Comparison of ENCODE assay signal across 1 cellular context in the genomic region with DNA sequence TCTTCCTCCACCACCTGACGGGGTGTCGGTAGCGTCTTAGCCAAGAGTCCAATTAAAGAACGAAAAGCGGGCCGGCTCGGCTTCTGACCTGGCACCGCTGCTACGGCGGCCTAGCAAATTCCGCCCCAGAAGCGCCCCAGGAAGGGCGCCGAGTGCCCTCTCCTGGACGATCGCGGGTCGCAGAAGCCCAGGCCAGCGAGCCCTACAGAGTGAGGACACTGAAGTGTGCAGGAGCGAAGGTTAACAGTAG.
TF ChIP-seq lines count a peak whose summit lies in the region.

No MANE protein-coding gene starts in this region.

TF ChIP-seq in HepG2, 621 proteins besides CTCF, POLR2A, EP300 and RAD21 (continues in another document):
- TF ChIP-seq PITX1 (CRISPR knock-in tag; IDR thresholded peaks at IDR 0.05) (no peak), ATM (IDR thresholded peaks at IDR 0.05; ENCODE audit: borderline replicate concordance) (no peak), MED8 (CRISPR knock-in tag; IDR thresholded peaks at IDR 0.05; ENCODE audit: insufficient replicate concordance) (no peak), ATAD3A (CRISPR knock-in tag; IDR thresholded peaks at IDR 0.05) (no peak), DNMT1 (CRISPR knock-in tag; IDR thresholded peaks at IDR 0.05) (no peak), MIER2 (CRISPR knock-in tag; IDR thresholded peaks at IDR 0.05) (no peak), LCORL (IDR thresholded peaks at IDR 0.05) (no peak), LCORL (CRISPR knock-in tag; IDR thresholded peaks at IDR 0.05) (peak; percentile 35; the same call in 1 of the 2 replicates), ZNF788 (CRISPR knock-in tag; IDR thresholded peaks at IDR 0.05; ENCODE audit: borderline replicate concordance) (no peak), ZNF30 (CRISPR knock-in tag; IDR thresholded peaks at IDR 0.05) (no peak), ZNF720 (CRISPR knock-in tag; IDR thresholded peaks at IDR 0.05) (no peak), ZBTB34 (CRISPR knock-in tag; IDR thresholded peaks at IDR 0.05) (no peak), ZNF557 (CRISPR knock-in tag; IDR thresholded peaks at IDR 0.05) (no peak), PTBP1 (IDR thresholded peaks at IDR 0.05; ENCODE audit: low read depth, low read length, poor library complexity, severe bottlenecking) (no peak), TFE3 (CRISPR knock-in tag; IDR thresholded peaks at IDR 0.05) (no peak), SAP130 (CRISPR knock-in tag; IDR thresholded peaks at IDR 0.05; ENCODE audit: low read depth) (no peak), SP1 (IDR thresholded peaks at IDR 0.05) (no peak), SP1 (CRISPR knock-in tag; IDR thresholded peaks at IDR 0.05) (no peak), NONO (IDR thresholded peaks at IDR 0.05) (no peak), NONO (CRISPR knock-in tag; conservative IDR thresholded peaks at IDR 0.05) (peak; percentile 22; the same call in 1 of the 2 replicates), BRCA1 (CRISPR knock-in tag; IDR thresholded peaks at IDR 0.05) (no peak), KDM2A (CRISPR knock-in tag; IDR thresholded peaks at IDR 0.05; ENCODE audit: borderline replicate concordance, low read depth) (peak; percentile 82), CREBL2 (CRISPR knock-in tag; IDR thresholded peaks at IDR 0.05; ENCODE audit: borderline replicate concordance) (no peak), ZNF605 (CRISPR knock-in tag; IDR thresholded peaks at IDR 0.05) (no peak), TAF1 (CRISPR knock-in tag; IDR thresholded peaks at IDR 0.05) (no peak), ZNF883 (CRISPR knock-in tag; IDR thresholded peaks at IDR 0.05; ENCODE audit: not compliant biosample characterization) (no peak), ZNF18 (CRISPR knock-in tag; IDR thresholded peaks at IDR 0.05; ENCODE audit: insufficient replicate concordance) (peak; percentile 93), CEBPZ (IDR thresholded peaks at IDR 0.05; ENCODE audit: low read length) (no peak), ZMAT5 (CRISPR knock-in tag; IDR thresholded peaks at IDR 0.05; ENCODE audit: borderline replicate concordance, low read depth) (no peak), MLLT10 (CRISPR knock-in tag; IDR thresholded peaks at IDR 0.05) (no peak), SP140L (CRISPR knock-in tag; IDR thresholded peaks at IDR 0.05; ENCODE audit: borderline replicate concordance) (no peak; the same call in 1 of the 2 replicates), SRSF1 (optimal IDR thresholded peaks at IDR 0.05; ENCODE audit: low read depth, low read length) (no peak), ZSCAN31 (CRISPR knock-in tag; IDR thresholded peaks at IDR 0.05; ENCODE audit: low read depth) (no peak), TAF15 (IDR thresholded peaks at IDR 0.05; ENCODE audit: low read depth, low read length, poor library complexity, severe bottlenecking) (no peak), ZNF235 (CRISPR knock-in tag; IDR thresholded peaks at IDR 0.05; ENCODE audit: borderline replicate concordance) (no peak), ZNF343 (CRISPR knock-in tag; IDR thresholded peaks at IDR 0.05) (0 out of 2 replicates have a peak, but pooled peaks have one; percentile 17)
- TF ChIP-seq, protein P1, sequence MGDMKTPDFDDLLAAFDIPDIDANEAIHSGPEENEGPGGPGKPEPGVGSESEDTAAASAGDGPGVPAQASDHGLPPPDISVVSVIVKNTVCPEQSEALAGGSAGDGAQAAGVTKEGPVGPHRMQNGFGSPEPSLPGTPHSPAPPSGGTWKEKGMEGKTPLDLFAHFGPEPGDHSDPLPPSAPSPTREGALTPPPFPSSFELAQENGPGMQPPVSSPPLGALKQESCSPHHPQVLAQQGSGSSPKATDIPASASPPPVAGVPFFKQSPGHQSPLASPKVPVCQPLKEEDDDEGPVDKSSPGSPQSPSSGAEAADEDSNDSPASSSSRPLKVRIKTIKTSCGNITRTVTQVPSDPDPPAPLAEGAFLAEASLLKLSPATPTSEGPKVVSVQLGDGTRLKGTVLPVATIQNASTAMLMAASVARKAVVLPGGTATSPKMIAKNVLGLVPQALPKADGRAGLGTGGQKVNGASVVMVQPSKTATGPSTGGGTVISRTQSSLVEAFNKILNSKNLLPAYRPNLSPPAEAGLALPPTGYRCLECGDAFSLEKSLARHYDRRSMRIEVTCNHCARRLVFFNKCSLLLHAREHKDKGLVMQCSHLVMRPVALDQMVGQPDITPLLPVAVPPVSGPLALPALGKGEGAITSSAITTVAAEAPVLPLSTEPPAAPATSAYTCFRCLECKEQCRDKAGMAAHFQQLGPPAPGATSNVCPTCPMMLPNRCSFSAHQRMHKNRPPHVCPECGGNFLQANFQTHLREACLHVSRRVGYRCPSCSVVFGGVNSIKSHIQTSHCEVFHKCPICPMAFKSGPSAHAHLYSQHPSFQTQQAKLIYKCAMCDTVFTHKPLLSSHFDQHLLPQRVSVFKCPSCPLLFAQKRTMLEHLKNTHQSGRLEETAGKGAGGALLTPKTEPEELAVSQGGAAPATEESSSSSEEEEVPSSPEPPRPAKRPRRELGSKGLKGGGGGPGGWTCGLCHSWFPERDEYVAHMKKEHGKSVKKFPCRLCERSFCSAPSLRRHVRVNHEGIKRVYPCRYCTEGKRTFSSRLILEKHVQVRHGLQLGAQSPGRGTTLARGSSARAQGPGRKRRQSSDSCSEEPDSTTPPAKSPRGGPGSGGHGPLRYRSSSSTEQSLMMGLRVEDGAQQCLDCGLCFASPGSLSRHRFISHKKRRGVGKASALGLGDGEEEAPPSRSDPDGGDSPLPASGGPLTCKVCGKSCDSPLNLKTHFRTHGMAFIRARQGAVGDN (CRISPR knock-in tag; IDR thresholded peaks at IDR 0.05), result peak; percentile 88
- TF ChIP-seq, protein P2, sequence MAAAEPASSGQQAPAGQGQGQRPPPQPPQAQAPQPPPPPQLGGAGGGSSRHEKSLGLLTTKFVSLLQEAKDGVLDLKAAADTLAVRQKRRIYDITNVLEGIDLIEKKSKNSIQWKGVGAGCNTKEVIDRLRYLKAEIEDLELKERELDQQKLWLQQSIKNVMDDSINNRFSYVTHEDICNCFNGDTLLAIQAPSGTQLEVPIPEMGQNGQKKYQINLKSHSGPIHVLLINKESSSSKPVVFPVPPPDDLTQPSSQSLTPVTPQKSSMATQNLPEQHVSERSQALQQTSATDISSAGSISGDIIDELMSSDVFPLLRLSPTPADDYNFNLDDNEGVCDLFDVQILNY (CRISPR knock-in tag; conservative IDR thresholded peaks at IDR 0.05), result no peak
- TF ChIP-seq, protein P3, sequence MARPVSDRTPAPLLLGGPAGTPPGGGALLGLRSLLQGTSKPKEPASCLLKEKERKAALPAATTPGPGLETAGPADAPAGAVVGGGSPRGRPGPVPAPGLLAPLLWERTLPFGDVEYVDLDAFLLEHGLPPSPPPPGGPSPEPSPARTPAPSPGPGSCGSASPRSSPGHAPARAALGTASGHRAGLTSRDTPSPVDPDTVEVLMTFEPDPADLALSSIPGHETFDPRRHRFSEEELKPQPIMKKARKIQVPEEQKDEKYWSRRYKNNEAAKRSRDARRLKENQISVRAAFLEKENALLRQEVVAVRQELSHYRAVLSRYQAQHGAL (CRISPR knock-in tag; IDR thresholded peaks at IDR 0.05; ENCODE audit: not compliant biosample characterization), result no peak
- TF ChIP-seq, protein P4, sequence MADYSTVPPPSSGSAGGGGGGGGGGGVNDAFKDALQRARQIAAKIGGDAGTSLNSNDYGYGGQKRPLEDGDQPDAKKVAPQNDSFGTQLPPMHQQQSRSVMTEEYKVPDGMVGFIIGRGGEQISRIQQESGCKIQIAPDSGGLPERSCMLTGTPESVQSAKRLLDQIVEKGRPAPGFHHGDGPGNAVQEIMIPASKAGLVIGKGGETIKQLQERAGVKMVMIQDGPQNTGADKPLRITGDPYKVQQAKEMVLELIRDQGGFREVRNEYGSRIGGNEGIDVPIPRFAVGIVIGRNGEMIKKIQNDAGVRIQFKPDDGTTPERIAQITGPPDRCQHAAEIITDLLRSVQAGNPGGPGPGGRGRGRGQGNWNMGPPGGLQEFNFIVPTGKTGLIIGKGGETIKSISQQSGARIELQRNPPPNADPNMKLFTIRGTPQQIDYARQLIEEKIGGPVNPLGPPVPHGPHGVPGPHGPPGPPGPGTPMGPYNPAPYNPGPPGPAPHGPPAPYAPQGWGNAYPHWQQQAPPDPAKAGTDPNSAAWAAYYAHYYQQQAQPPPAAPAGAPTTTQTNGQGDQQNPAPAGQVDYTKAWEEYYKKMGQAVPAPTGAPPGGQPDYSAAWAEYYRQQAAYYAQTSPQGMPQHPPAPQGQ (CRISPR knock-in tag; IDR thresholded peaks at IDR 0.05; ENCODE audit: borderline replicate concordance), result no peak
- TF ChIP-seq, protein P5, sequence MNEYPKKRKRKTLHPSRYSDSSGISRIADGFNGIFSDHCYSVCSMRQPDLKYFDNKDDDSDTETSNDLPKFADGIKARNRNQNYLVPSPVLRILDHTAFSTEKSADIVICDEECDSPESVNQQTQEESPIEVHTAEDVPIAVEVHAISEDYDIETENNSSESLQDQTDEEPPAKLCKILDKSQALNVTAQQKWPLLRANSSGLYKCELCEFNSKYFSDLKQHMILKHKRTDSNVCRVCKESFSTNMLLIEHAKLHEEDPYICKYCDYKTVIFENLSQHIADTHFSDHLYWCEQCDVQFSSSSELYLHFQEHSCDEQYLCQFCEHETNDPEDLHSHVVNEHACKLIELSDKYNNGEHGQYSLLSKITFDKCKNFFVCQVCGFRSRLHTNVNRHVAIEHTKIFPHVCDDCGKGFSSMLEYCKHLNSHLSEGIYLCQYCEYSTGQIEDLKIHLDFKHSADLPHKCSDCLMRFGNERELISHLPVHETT (CRISPR knock-in tag; conservative IDR thresholded peaks at IDR 0.05), result no peak
- TF ChIP-seq, protein P6, sequence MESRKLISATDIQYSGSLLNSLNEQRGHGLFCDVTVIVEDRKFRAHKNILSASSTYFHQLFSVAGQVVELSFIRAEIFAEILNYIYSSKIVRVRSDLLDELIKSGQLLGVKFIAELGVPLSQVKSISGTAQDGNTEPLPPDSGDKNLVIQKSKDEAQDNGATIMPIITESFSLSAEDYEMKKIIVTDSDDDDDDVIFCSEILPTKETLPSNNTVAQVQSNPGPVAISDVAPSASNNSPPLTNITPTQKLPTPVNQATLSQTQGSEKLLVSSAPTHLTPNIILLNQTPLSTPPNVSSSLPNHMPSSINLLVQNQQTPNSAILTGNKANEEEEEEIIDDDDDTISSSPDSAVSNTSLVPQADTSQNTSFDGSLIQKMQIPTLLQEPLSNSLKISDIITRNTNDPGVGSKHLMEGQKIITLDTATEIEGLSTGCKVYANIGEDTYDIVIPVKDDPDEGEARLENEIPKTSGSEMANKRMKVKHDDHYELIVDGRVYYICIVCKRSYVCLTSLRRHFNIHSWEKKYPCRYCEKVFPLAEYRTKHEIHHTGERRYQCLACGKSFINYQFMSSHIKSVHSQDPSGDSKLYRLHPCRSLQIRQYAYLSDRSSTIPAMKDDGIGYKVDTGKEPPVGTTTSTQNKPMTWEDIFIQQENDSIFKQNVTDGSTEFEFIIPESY (CRISPR knock-in tag; IDR thresholded peaks at IDR 0.05), result no peak
